ENCODE assay signal across 24 cellular contexts in the genomic region with DNA sequence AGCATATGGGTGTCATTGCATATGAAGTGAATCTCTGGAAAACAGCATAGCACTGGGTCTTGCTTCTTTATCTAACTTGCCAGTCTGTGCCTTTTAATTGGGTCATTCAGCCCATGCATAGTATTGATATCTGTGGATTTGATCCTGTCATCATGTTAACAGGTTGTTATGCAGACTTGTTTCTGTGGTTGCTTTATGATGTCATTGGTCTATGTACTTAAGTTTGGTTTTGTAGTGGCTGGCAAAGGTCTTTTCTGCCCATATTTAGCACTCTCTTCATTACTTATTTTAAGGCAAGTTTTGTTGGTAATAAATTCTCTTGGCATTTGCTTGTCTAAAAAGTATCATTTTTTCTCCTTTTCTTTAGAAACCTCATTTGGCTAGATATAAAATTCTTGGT.
"Had no signal": no experiment of that assay in that cellular context is flagged by ENCODE, and none has a peak within 500 bp of the region (broad histone marks: within the 10 kb centered on the region; RNA-seq: fewer than 3 reads in every experiment).

No MANE protein-coding gene starts in this region.

- H3K4me1 ChIP-seq: esophagus muscularis mucosa, foreskin keratinocyte, heart right ventricle, left lung, lower lobe of right lung had no signal

- H3K4me1 Mint-ChIP-seq: mesothelial cell of epicardium; naive B cell; naive thymus-derived CD8-positive, alpha-beta T cell had no signal

- H3K4me3 Mint-ChIP-seq: mesothelial cell of epicardium; naive B cell; naive thymus-derived CD8-positive, alpha-beta T cell had no signal

- H3K9me3 ChIP-seq: esophagus muscularis mucosa, left lung, lower lobe of right lung, mucosa of descending colon had no signal

- H3K36me3 Mint-ChIP-seq: mesothelial cell of epicardium; naive B cell; naive thymus-derived CD8-positive, alpha-beta T cell had no signal

- H3K4me3 ChIP-seq: coronary artery, dorsolateral prefrontal cortex, esophagus muscularis mucosa, heart right ventricle, left lung, lower lobe of right lung, mucosa of descending colon had no signal

- ATAC-seq: foreskin keratinocyte; heart right ventricle; left cardiac atrium; left lung; left ventricle myocardium superior; lower lobe of right lung; mucosa of descending colon; naive thymus-derived CD8-positive, alpha-beta T cell had no signal

- FAIRE-seq: endothelial cell of umbilical vein, frontal cortex, islet of Langerhans, keratinocyte had no signal

- H3K27ac Mint-ChIP-seq: mesothelial cell of epicardium; naive thymus-derived CD8-positive, alpha-beta T cell had no signal

- H3K36me3 ChIP-seq: esophagus muscularis mucosa, heart right ventricle, left lung, lower lobe of right lung had no signal

- H3K27me3 Mint-ChIP-seq: naive B cell had no signal

- H3K27me3 ChIP-seq: esophagus muscularis mucosa, foreskin keratinocyte, heart right ventricle had no signal

- H3K27ac ChIP-seq: coronary artery, dorsolateral prefrontal cortex, esophagus muscularis mucosa, foreskin keratinocyte, heart right ventricle, left lung, lower lobe of right lung had no signal

- DNase-seq: dermis blood vessel endothelial cell; dorsolateral prefrontal cortex; effector CD4-positive, alpha-beta T cell; effector memory CD4-positive, alpha-beta T cell; foreskin keratinocyte; glutamatergic neuron; head of caudate nucleus; heart right ventricle; hippocampal formation; left cardiac atrium; left lung; left ventricle myocardium superior; lower lobe of right lung; mesenchymal stem cell; mucosa of descending colon; naive B cell; naive thymus-derived CD8-positive, alpha-beta T cell had no signal
